ENCODE assay signal across 21 cellular contexts in the genomic region with DNA sequence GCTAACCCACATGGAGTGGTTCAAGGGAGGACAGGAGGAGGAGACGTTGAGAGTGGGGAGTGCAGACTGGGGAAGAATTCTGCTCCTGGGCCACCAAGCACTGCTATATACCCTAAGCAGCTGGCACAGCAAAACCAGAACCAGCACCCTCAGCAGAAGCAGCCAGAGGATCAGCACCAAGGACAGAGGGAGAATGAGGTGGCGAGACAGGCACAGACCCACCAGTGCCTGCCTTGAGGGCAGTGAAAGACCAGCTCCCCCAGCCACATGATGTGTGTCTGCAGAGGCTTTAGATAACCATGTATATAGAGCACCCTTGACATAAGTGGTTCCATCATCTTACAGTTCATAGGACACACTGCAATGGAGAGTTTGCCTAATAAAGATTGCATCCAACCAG.
"Had no signal": no experiment of that assay in that cellular context is flagged by ENCODE, and none has a peak within 500 bp of the region (broad histone marks: within the 10 kb centered on the region; RNA-seq: fewer than 3 reads in every experiment).

No MANE protein-coding gene starts in this region.

- H3K36me3 ChIP-seq: breast epithelium, esophagus muscularis mucosa, gastroesophageal sphincter, heart right ventricle, neutrophil, pancreas, spleen, thoracic aorta had no signal

- H3K27ac ChIP-seq: breast epithelium, esophagus muscularis mucosa, gastroesophageal sphincter, heart right ventricle, neutrophil, pancreas, spleen, thoracic aorta had no signal

- H3K4me1 Mint-ChIP-seq: activated CD4-positive, alpha-beta T cell treated with anti-CD3 and anti-CD28 coated beads, Interleukin-2, amount 10 ng/mL, durations not matched to agents 7 days and 5 days; memory B cell; naive thymus-derived CD4-positive, alpha-beta T cell; stimulated activated naive B cell treated with anti-CD40 and anti-IgM and Interleukin-4, amounts not matched to agents 10 μg/mL and 1 μg/mL and 100 μg/mL, for 72 hours had no signal

- H3K27ac Mint-ChIP-seq: activated CD4-positive, alpha-beta T cell treated with anti-CD3 and anti-CD28 coated beads, Interleukin-2, amount 10 ng/mL, durations not matched to agents 7 days and 5 days; activated CD8-positive, alpha-beta T cell treated with anti-CD3 and anti-CD28 coated beads, Interleukin-2, amount 10 ng/mL, durations not matched to agents 7 days and 5 days; activated naive CD4-positive, alpha-beta T cell treated with anti-CD3 and anti-CD28 coated beads for 36 hours; activated T-cell treated with anti-CD3 and anti-CD28 coated beads, Interleukin-2, amount 50 U/mL, for 24 hours; memory B cell; stimulated activated naive B cell treated with anti-CD40 and anti-IgM and Interleukin-4, amounts not matched to agents 10 μg/mL and 1 μg/mL and 100 μg/mL, for 72 hours had no signal

- H3K27me3 Mint-ChIP-seq: activated CD4-positive, alpha-beta T cell treated with anti-CD3 and anti-CD28 coated beads, Interleukin-2, amount 10 ng/mL, durations not matched to agents 7 days and 5 days; activated T-cell treated with anti-CD3 and anti-CD28 coated beads, Interleukin-2, amount 50 U/mL, for 24 hours; memory B cell; naive thymus-derived CD4-positive, alpha-beta T cell; stimulated activated naive B cell treated with anti-CD40 and anti-IgM and Interleukin-4, amounts not matched to agents 10 μg/mL and 1 μg/mL and 100 μg/mL, for 72 hours had no signal

- H3K4me3 ChIP-seq: breast epithelium, esophagus muscularis mucosa, gastroesophageal sphincter, heart right ventricle, pancreas, spleen, thoracic aorta had no signal

- ATAC-seq: activated CD8-positive, alpha-beta T cell treated with anti-CD3 and anti-CD28 coated beads, Interleukin-2, amount 10 ng/mL, durations not matched to agents 7 days and 5 days; gastroesophageal sphincter; naive thymus-derived CD4-positive, alpha-beta T cell; pancreas; stimulated activated naive B cell treated with anti-CD40 and anti-IgM and Interleukin-4, amounts not matched to agents 10 μg/mL and 1 μg/mL and 100 μg/mL, for 72 hours had no signal

- H3K36me3 Mint-ChIP-seq: memory B cell; naive thymus-derived CD4-positive, alpha-beta T cell; stimulated activated naive B cell treated with anti-CD40 and anti-IgM and Interleukin-4, amounts not matched to agents 10 μg/mL and 1 μg/mL and 100 μg/mL, for 72 hours had no signal

- DNase-seq: activated CD4-positive, alpha-beta T cell treated with anti-CD3 and anti-CD28 coated beads, Interleukin-2, amount 10 ng/mL, durations not matched to agents 7 days and 5 days; activated CD8-positive, alpha-beta T cell treated with anti-CD3 and anti-CD28 coated beads, Interleukin-2, amount 10 ng/mL, durations not matched to agents 7 days and 5 days; activated naive CD4-positive, alpha-beta T cell treated with anti-CD3 and anti-CD28 coated beads for 36 hours; activated T-cell treated with anti-CD3 and anti-CD28 coated beads, Interleukin-2, amount 50 U/mL, for 24 hours; anterior cingulate cortex; cerebellar nuclear complex; cortex of kidney; heart right ventricle; kidney; naive thymus-derived CD4-positive, alpha-beta T cell; pancreas; spleen; stimulated activated naive B cell treated with anti-CD40 and anti-IgM and Interleukin-4, amounts not matched to agents 10 μg/mL and 1 μg/mL and 100 μg/mL, for 72 hours; T-helper 1 cell; T-helper 9 cell had no signal

- H3K4me3 Mint-ChIP-seq: activated CD4-positive, alpha-beta T cell treated with anti-CD3 and anti-CD28 coated beads, Interleukin-2, amount 10 ng/mL, durations not matched to agents 7 days and 5 days; activated CD8-positive, alpha-beta T cell treated with anti-CD3 and anti-CD28 coated beads, Interleukin-2, amount 10 ng/mL, durations not matched to agents 7 days and 5 days; activated naive CD4-positive, alpha-beta T cell treated with anti-CD3 and anti-CD28 coated beads for 36 hours; activated T-cell treated with anti-CD3 and anti-CD28 coated beads, Interleukin-2, amount 50 U/mL, for 24 hours; memory B cell; stimulated activated naive B cell treated with anti-CD40 and anti-IgM and Interleukin-4, amounts not matched to agents 10 μg/mL and 1 μg/mL and 100 μg/mL, for 72 hours had no signal

- H3K27me3 ChIP-seq: breast epithelium, esophagus muscularis mucosa, gastroesophageal sphincter, heart right ventricle, neutrophil, pancreas, spleen had no signal

- H3K9me3 ChIP-seq: neutrophil, pancreas, thoracic aorta had no signal

- H3K4me1 ChIP-seq: breast epithelium, esophagus muscularis mucosa, gastroesophageal sphincter, heart right ventricle, pancreas, spleen had no signal
